Comparison of ENCODE assay signal across 8 cellular contexts in genomic region chr11:65314501-65315203, GRCh38. TPM values are rescaled to one million over a fixed set of nuclear protein-coding genes. Genes with fewer than 3 reads are reported as not detected.
A peak's percentile ranks its signal among the peaks of the same experiment; 100 is the strongest.
DNase-seq lines count a peak whose midpoint lies in the region; ATAC-seq and TF ChIP-seq lines count a peak whose summit lies in the region.

Gene CDC42EP2, plus strand, starts transcription at chr11:65314866. Its CDS starts 6,033 bp downstream, at chr11:65320899.

- H3K27me3 ChIP-seq in KMS-11 (ENCODE audit: insufficient read depth, low read depth), result peaks cover 4% of the 10 kb centered on the region; the same call in 1 of the 2 replicates
- H3K27me3 ChIP-seq in heart right ventricle, result peaks cover 0 to 10% (median 0%) of the 10 kb centered on the region in 7 donors
- no peaks in the 10 kb centered on the region for H3K27me3 ChIP-seq in transverse colon

- H4K20me1 ChIP-seq in KMS-11 (ENCODE audit: insufficient read depth), result no peaks in the 10 kb centered on the region

- intact Hi-C loops in heart right ventricle (cut with DNase I), result loop anchor here in 8 of 10 donors (1.0 to 5.0 kb wide), 5 partner anchors 14 to 87 kb away; no protein-coding TSS in a partner anchor
- intact Hi-C loops in posterior cingulate gyrus (cut with DNase I), result loop anchor here (1.0 to 2.0 kb wide), 2 partner anchors 24 to 39 kb away; no protein-coding TSS in a partner anchor
- intact Hi-C loops in transverse colon (cut with DNase I; ENCODE audit: low total_unique reads), result loop anchor here (2.0 kb wide), 1 partner anchor 40 kb away; no protein-coding TSS in a partner anchor

- peak within 1 kb of the TSS; percentile 95 for H3K4me2 ChIP-seq in KMS-11

- H3K4me1 ChIP-seq in KMS-11 (ENCODE audit: low read depth, poor library complexity, severe bottlenecking) (peaks cover 19% of the 10 kb centered on the region), heart right ventricle (peaks cover 5 to 83% (median 62%) of the 10 kb centered on the region in 9 donors), transverse colon (peaks cover 20 to 62% (median 43%) of the 10 kb centered on the region in 4 donors)

- H3K9me3 ChIP-seq in heart right ventricle (no peaks in the 10 kb centered on the region), transverse colon (no peaks in the 10 kb centered on the region)

- 0 to 1% (median 1%) methylated on average over 55 to 70 of the region's 74 CpGs for WGBS in adipose tissue, 3 donors
- WGBS in heart right ventricle, 2 donors, result 1% methylated on average over 61 to 74 of the region's 74 CpGs
- WGBS in transverse colon (ENCODE audit: low coverage in 1 of 2), 2 donors, result 0% methylated on average over 4 to 44 of the region's 74 CpGs

- TF ChIP-seq CTCF in KMS-11 (conservative IDR thresholded peaks at IDR 0.05; ENCODE audit: low read depth, low read length) (no peak), heart right ventricle (IDR thresholded peaks at IDR 0.05) (peak in 1 of 9 donors; percentile 18), transverse colon (IDR thresholded peaks at IDR 0.05) (no peak)

- TF ChIP-seq EP300 in transverse colon (IDR thresholded peaks at IDR 0.05; ENCODE audit: low read depth), result no peak

- peak within 1 kb of the TSS; percentile 77 for H3K9ac ChIP-seq in KMS-11

- ATAC-seq in GM21529 (IDR thresholded peaks at IDR 0.05; ENCODE audit: unreplicated experiment) (peak; percentile 79), heart right ventricle (peak; percentile 87 to 97 (median 88))

- no peak within 1 kb of the TSS for H3K4me3 ChIP-seq in KMS-11 (IDR thresholded peaks at IDR 0.05; ENCODE audit: insufficient read depth, low read depth, low read length)
- H3K4me3 ChIP-seq in heart right ventricle, result peak within 1 kb of the TSS; percentile 83 to 100 (median 95)
- peak within 1 kb of the TSS; percentile 51 to 67 (median 60) for H3K4me3 ChIP-seq in transverse colon

- no peaks in the 10 kb centered on the region for H3K36me3 ChIP-seq in KMS-11 (ENCODE audit: insufficient read depth)
- H3K36me3 ChIP-seq in heart right ventricle, result peaks cover 0 to 7% (median 0%) of the 10 kb centered on the region in 9 donors
- no peaks in the 10 kb centered on the region for H3K36me3 ChIP-seq in transverse colon

- DNase-seq in DMS153 (lab: John Stamatoyannopoulos, UW), result peak; percentile 35
- peak; percentile 55 to 75 for DNase-seq in SW 1271 (lab: John Stamatoyannopoulos, UW)
- peak; percentile 86 to 93 for DNase-seq in heart right ventricle
- peak; percentile 76 to 98 (median 85) for DNase-seq in posterior cingulate gyrus
- peak; percentile 92 for DNase-seq in transverse colon

- peak within 1 kb of the TSS; percentile 79 for H2AFZ ChIP-seq in KMS-11 (ENCODE audit: low read depth)

- TF ChIP-seq POLR2A in transverse colon (IDR thresholded peaks at IDR 0.05), result peak; percentile 79

- H3K79me2 ChIP-seq in KMS-11 (ENCODE audit: insufficient read depth, low read depth), result no peaks in the 10 kb centered on the region

- in situ Hi-C loops in transverse colon (cut with MboI; ENCODE audit: low pct_ligation_motif_present in 1 of 4, low pct_unique_long_range_greater_than_20kb in 1 of 4, low sequenced_read_pairs in 3 of 4), result loop anchor here in 1 of 4 donors (5.0 kb wide), 1 partner anchor 37 kb away; no protein-coding TSS in a partner anchor

- peak within 1 kb of the TSS; percentile 36 for H3K27ac ChIP-seq in KMS-11
- H3K27ac ChIP-seq in adipose tissue (ENCODE audit: low read depth, low read length), result peak within 1 kb of the TSS; percentile 68
- H3K27ac ChIP-seq in heart right ventricle, result peak within 1 kb of the TSS; percentile 87 to 99 (median 96)
- H3K27ac ChIP-seq in transverse colon, result peak within 1 kb of the TSS; percentile 90 to 91 (median 90)

RNA-seq across cellular contexts. Expression of gene CDC42EP2, which starts in this region (rescaled TPM):
- polyA plus RNA-seq in adipose tissue (10 to 100 TPM in 2 of 3 donors, 1 to 10 TPM in 1; 5.4 to 82.5 (median 50.2) TPM), heart right ventricle (10 to 100 TPM; 13.2 to 21.1 TPM)
- total RNA-seq in heart right ventricle (10 to 100 TPM in 4 of 10 donors, 1 to 10 TPM in 6; 3.9 to 21.9 (median 9.0) TPM), transverse colon (10 to 100 TPM in 3 of 4 donors, 1 to 10 TPM in 1; 9.1 to 22.7 (median 14.5) TPM)

Comparison
In these comparisons a context has a peak if more than half of its experiments do, and no peak if none do; other contexts are left out.
1. DNase-seq: peak in every context shown above with its lines; median percentile 92 in transverse colon; 90 in heart right ventricle; 85 in posterior cingulate gyrus; 65 in SW 1271; 35 in DMS153.
2. H3K27ac ChIP-seq: peak in every context shown above with its lines; median percentile 96 in heart right ventricle; 90 in transverse colon; 68 in adipose tissue; 36 in KMS-11.